25 cellular contexts compared by ENCODE assay signal in genomic region chr17:57415737-57416354, GRCh38.
DNase-seq lines count a peak whose midpoint lies in the region; ATAC-seq and TF ChIP-seq lines count a peak whose summit lies in the region.
"Had no signal": no experiment of that assay in that cellular context is flagged by ENCODE, and none has a peak within 500 bp of the region (broad histone marks: within the 10 kb centered on the region; RNA-seq: fewer than 3 reads in every experiment).

No MANE protein-coding gene starts in this region.

- H3K36me3 Mint-ChIP-seq in progenitor cell of endocrine pancreas (ENCODE audit: insufficient read depth) (peaks cover 13% of the 10 kb centered on the region), GM23338 (ENCODE audit: low read depth) (no peaks in the 10 kb centered on the region; the same call in 2 of the 3 replicates)
- H3K36me3 Mint-ChIP-seq in activated naive CD8-positive, alpha-beta T cell treated with anti-CD3 and anti-CD28 coated beads, Interleukin-2, amount 50 U/mL, for 24 hours (ENCODE audit: low read depth) = peaks cover 12% of the 10 kb centered on the region

- no peaks in the 10 kb centered on the region for H3K27me3 ChIP-seq in GM23338 (ENCODE audit: insufficient read depth)
- H3K27me3 ChIP-seq: spleen had no signal

- H2AFZ ChIP-seq in GM23338 = no peak overlapping the region

- peak; percentile 36 for DNase-seq in cerebellar cortex (ENCODE audit: low spot score)
- DNase-seq in left kidney (ENCODE audit: low read depth, low spot score) = peak; percentile 52
- DNase-seq in progenitor cell of endocrine pancreas (ENCODE audit: low spot score, unreplicated experiment) = no peak
- DNase-seq in GM23338 (ENCODE audit: low spot score) = no peak
- DNase-seq in activated naive CD8-positive, alpha-beta T cell treated with anti-CD3 and anti-CD28 coated beads, Interleukin-2, amount 50 U/mL, for 24 hours = no peak
- no peak for DNase-seq in activated gamma-delta T cell treated with Interleukin-2 at 50 U/mL for 16 hours
- DNase-seq: aorta; effector CD4-positive, alpha-beta T cell; foreskin melanocyte; lower lobe of right lung; NCI-H1105; NCI-H2029 treated with DMSO at 0.1 percent for 48 hours; NCI-H226; retina; SHP77; spleen; stimulated activated CD4-positive, alpha-beta T cell treated with anti-CD3 and anti-CD28 coated beads, Interleukin-4, amount 100 ng/mL, for 1 hour; T1000 had no signal

- H3K4me1 Mint-ChIP-seq in progenitor cell of endocrine pancreas (ENCODE audit: low read depth) = peaks cover 32% of the 10 kb centered on the region
- H3K4me1 Mint-ChIP-seq in GM23338 = peaks cover 27% of the 10 kb centered on the region
- H3K4me1 Mint-ChIP-seq in activated naive CD8-positive, alpha-beta T cell treated with anti-CD3 and anti-CD28 coated beads, Interleukin-2, amount 50 U/mL, for 24 hours = peaks cover 16% of the 10 kb centered on the region

- H3K4me2 ChIP-seq in GM23338 = no peak overlapping the region

- TF ChIP-seq CTCF in progenitor cell of endocrine pancreas (IDR thresholded peaks at IDR 0.05; ENCODE audit: unreplicated experiment) (no peak), GM23338 (conservative IDR thresholded peaks at IDR 0.05; ENCODE audit: low read depth in 2 of 2) (no peak)

- H3K79me2 ChIP-seq in GM23338 (replicated peaks; ENCODE audit: insufficient read depth) = peaks cover 9% of the 10 kb centered on the region; the same call in 1 of the 2 replicates

- no peaks in the 10 kb centered on the region for H3K4me1 ChIP-seq in GM23338 (ENCODE audit: insufficient read depth)
- H3K4me1 ChIP-seq: lower lobe of right lung had no signal

- H3K9me3 ChIP-seq in KOPT-K1 (ENCODE audit: insufficient read depth, low read length, poor library complexity, severe bottlenecking) = peaks cover 11% of the 10 kb centered on the region
- H3K9me3 ChIP-seq: lower lobe of right lung, spleen, thoracic aorta had no signal

- no peaks in the 10 kb centered on the region for H3F3A ChIP-seq in GM23338 (replicated peaks; ENCODE audit: low read depth)

- no peaks in the 10 kb centered on the region; the same call in 1 of the 2 replicates for H3K9me2 ChIP-seq in GM23338 (ENCODE audit: insufficient read depth)

- H3K36me3 ChIP-seq in KOPT-K1 (ENCODE audit: insufficient read depth, low read length) (peaks cover 54% of the 10 kb centered on the region), GM23338 (ENCODE audit: insufficient read depth) (no peaks in the 10 kb centered on the region)
- H3K36me3 ChIP-seq: lower lobe of right lung, thoracic aorta had no signal

- H3K4me3 Mint-ChIP-seq in progenitor cell of endocrine pancreas (ENCODE audit: low read depth) (no peak overlapping the region), GM23338 (no peak overlapping the region)
- no peak overlapping the region for H3K4me3 Mint-ChIP-seq in activated naive CD8-positive, alpha-beta T cell treated with anti-CD3 and anti-CD28 coated beads, Interleukin-2, amount 50 U/mL, for 24 hours
- H3K4me3 Mint-ChIP-seq: activated T-helper 1 cell treated with anti-CD3 and anti-CD28 coated beads, Interleukin-12 subunit alpha, Interleukin-12 subunit beta, Interleukin-2, Interleukin-4 antibody, amounts not matched to agents 30 ng/mL and 10 ng/mL and 1 ng/mL, durations not matched to agents 14 hours and 24 hours and 36 hours; stimulated activated memory B cell treated with anti-CD40 and anti-IgM and Interleukin-4, amounts not matched to agents 10 μg/mL and 1 μg/mL and 100 μg/mL, for 72 hours had no signal

- no peaks in the 10 kb centered on the region; the same call in 1 of the 2 replicates for H4K20me1 ChIP-seq in GM23338 (replicated peaks; ENCODE audit: insufficient read depth)

- peaks cover 2% of the 10 kb centered on the region for H3K9me3 Mint-ChIP-seq in progenitor cell of endocrine pancreas (ENCODE audit: low read depth)
- no peaks in the 10 kb centered on the region; the same call in 2 of the 3 replicates for H3K9me3 Mint-ChIP-seq in GM23338
- no peaks in the 10 kb centered on the region for H3K9me3 Mint-ChIP-seq in activated naive CD8-positive, alpha-beta T cell treated with anti-CD3 and anti-CD28 coated beads, Interleukin-2, amount 50 U/mL, for 24 hours
- H3K9me3 Mint-ChIP-seq: activated T-helper 1 cell treated with anti-CD3 and anti-CD28 coated beads, Interleukin-12 subunit alpha, Interleukin-12 subunit beta, Interleukin-2, Interleukin-4 antibody, amounts not matched to agents 30 ng/mL and 10 ng/mL and 1 ng/mL, durations not matched to agents 14 hours and 24 hours and 36 hours had no signal

- H3K4me3 ChIP-seq in GM23338 = no peak overlapping the region
- H3K4me3 ChIP-seq: lower lobe of right lung, spleen, thoracic aorta had no signal

- ATAC-seq in GM23338 = no peak
- no peak for ATAC-seq in activated naive CD8-positive, alpha-beta T cell treated with anti-CD3 and anti-CD28 coated beads, Interleukin-2, amount 50 U/mL, for 24 hours
- ATAC-seq: activated naive CD4-positive, alpha-beta T cell treated with anti-CD3 and anti-CD28 coated beads, Interleukin-2, amount 50 U/mL, for 72 hours; esophagus mucosa; lower lobe of right lung; stimulated activated memory B cell treated with anti-CD40 and anti-IgM and Interleukin-4, amounts not matched to agents 10 μg/mL and 1 μg/mL and 100 μg/mL, for 72 hours had no signal

- H3K27ac ChIP-seq in KOPT-K1 (ENCODE audit: low read depth, low read length, poor library complexity, severe bottlenecking) (peak overlapping the region; percentile 70), GM23338 (ENCODE audit: low read depth) (no peak overlapping the region; the same call in 1 of the 2 replicates)
- H3K27ac ChIP-seq: C4-2B, lower lobe of right lung, thoracic aorta had no signal

- H3K27me3 Mint-ChIP-seq in progenitor cell of endocrine pancreas (no peaks in the 10 kb centered on the region), GM23338 (ENCODE audit: insufficient read depth, low read depth, poor library complexity) (peaks cover 7% of the 10 kb centered on the region)
- H3K27me3 Mint-ChIP-seq in activated naive CD8-positive, alpha-beta T cell treated with anti-CD3 and anti-CD28 coated beads, Interleukin-2, amount 50 U/mL, for 24 hours = no peaks in the 10 kb centered on the region
- H3K27me3 Mint-ChIP-seq: stimulated activated memory B cell treated with anti-CD40 and anti-IgM and Interleukin-4, amounts not matched to agents 10 μg/mL and 1 μg/mL and 100 μg/mL, for 72 hours had no signal

- H3K27ac Mint-ChIP-seq in progenitor cell of endocrine pancreas (peak overlapping the region; percentile 84), GM23338 (no peak overlapping the region; the same call in 1 of the 2 replicates)
- no peak overlapping the region for H3K27ac Mint-ChIP-seq in activated naive CD8-positive, alpha-beta T cell treated with anti-CD3 and anti-CD28 coated beads, Interleukin-2, amount 50 U/mL, for 24 hours
- H3K27ac Mint-ChIP-seq: activated naive CD4-positive, alpha-beta T cell treated with anti-CD3 and anti-CD28 coated beads, Interleukin-2, amount 50 U/mL, for 72 hours; activated T-helper 1 cell treated with anti-CD3 and anti-CD28 coated beads, Interleukin-12 subunit alpha, Interleukin-12 subunit beta, Interleukin-2, Interleukin-4 antibody, amounts not matched to agents 30 ng/mL and 10 ng/mL and 1 ng/mL, durations not matched to agents 14 hours and 24 hours and 36 hours; stimulated activated memory B cell treated with anti-CD40 and anti-IgM and Interleukin-4, amounts not matched to agents 10 μg/mL and 1 μg/mL and 100 μg/mL, for 72 hours had no signal

TF ChIP-seq in GM23338, 12 proteins besides CTCF, POLR2A, EP300 and RAD21:
- no peak for TF ChIP-seq CREB1 (CRISPR knock-in tag; IDR thresholded peaks at IDR 0.05; ENCODE audit: low read depth)

Comparison
In these comparisons a context has a peak if more than half of its experiments do, and no peak if none do; other contexts are left out.
1. DNase-seq: peak in cerebellar cortex (single experiment) and left kidney (single experiment); none in progenitor cell of endocrine pancreas (single experiment), GM23338 (single experiment), activated naive CD8-positive, alpha-beta T cell treated with anti-CD3 and anti-CD28 coated beads, Interleukin-2, amount 50 U/mL, for 24 hours (single experiment) and activated gamma-delta T cell treated with Interleukin-2 at 50 U/mL for 16 hours (single experiment).